Comparison of ENCODE assay signal across 1 cellular context in genomic region chr13:43953370-43953769, GRCh38.
TF ChIP-seq lines count a peak whose summit lies in the region.

No MANE protein-coding gene starts in this region.

TF ChIP-seq in HepG2, 621 proteins besides CTCF, POLR2A, EP300 and RAD21 (continued from another document):
- TF ChIP-seq SMARCC2 (IDR thresholded peaks at IDR 0.05): no peak
- no peak for TF ChIP-seq ZMYM3 (CRISPR knock-in tag; IDR thresholded peaks at IDR 0.05)
- TF ChIP-seq KLF12 (CRISPR knock-in tag; IDR thresholded peaks at IDR 0.05; ENCODE audit: borderline replicate concordance): no peak
- no peak for TF ChIP-seq ZNF782 (CRISPR knock-in tag; IDR thresholded peaks at IDR 0.05; ENCODE audit: borderline replicate concordance)
- no peak for TF ChIP-seq ZNF572 (CRISPR knock-in tag; IDR thresholded peaks at IDR 0.05)
- no peak for TF ChIP-seq TBX2 (CRISPR knock-in tag; IDR thresholded peaks at IDR 0.05; ENCODE audit: borderline replicate concordance)
- TF ChIP-seq CHD2 (IDR thresholded peaks at IDR 0.05; ENCODE audit: low read depth, low read length): no peak
- no peak for TF ChIP-seq MATR3 (CRISPR knock-in tag; IDR thresholded peaks at IDR 0.05)
- TF ChIP-seq ADNP (CRISPR knock-in tag; IDR thresholded peaks at IDR 0.05): no peak
- no peak for TF ChIP-seq ZNF546 (CRISPR knock-in tag; conservative IDR thresholded peaks at IDR 0.05)
- no peak for TF ChIP-seq ZNF780A (CRISPR knock-in tag; IDR thresholded peaks at IDR 0.05)
- TF ChIP-seq ZNF589 (CRISPR knock-in tag; conservative IDR thresholded peaks at IDR 0.05): no peak
- TF ChIP-seq ZFP91 (CRISPR knock-in tag; IDR thresholded peaks at IDR 0.05; ENCODE audit: borderline replicate concordance): no peak
- TF ChIP-seq MTF1 (CRISPR knock-in tag; IDR thresholded peaks at IDR 0.05): no peak
- no peak for TF ChIP-seq ZBTB43 (CRISPR knock-in tag; conservative IDR thresholded peaks at IDR 0.05)
- TF ChIP-seq ZNF143 (CRISPR knock-in tag; IDR thresholded peaks at IDR 0.05): no peak
- TF ChIP-seq SOX6 (IDR thresholded peaks at IDR 0.05): no peak
- no peak for TF ChIP-seq SOX6 (CRISPR knock-in tag; IDR thresholded peaks at IDR 0.05)
TF ChIP-seq in HepG2: peak in this region for 0.
